11 cellular contexts compared by ENCODE assay signal in the genomic region with DNA sequence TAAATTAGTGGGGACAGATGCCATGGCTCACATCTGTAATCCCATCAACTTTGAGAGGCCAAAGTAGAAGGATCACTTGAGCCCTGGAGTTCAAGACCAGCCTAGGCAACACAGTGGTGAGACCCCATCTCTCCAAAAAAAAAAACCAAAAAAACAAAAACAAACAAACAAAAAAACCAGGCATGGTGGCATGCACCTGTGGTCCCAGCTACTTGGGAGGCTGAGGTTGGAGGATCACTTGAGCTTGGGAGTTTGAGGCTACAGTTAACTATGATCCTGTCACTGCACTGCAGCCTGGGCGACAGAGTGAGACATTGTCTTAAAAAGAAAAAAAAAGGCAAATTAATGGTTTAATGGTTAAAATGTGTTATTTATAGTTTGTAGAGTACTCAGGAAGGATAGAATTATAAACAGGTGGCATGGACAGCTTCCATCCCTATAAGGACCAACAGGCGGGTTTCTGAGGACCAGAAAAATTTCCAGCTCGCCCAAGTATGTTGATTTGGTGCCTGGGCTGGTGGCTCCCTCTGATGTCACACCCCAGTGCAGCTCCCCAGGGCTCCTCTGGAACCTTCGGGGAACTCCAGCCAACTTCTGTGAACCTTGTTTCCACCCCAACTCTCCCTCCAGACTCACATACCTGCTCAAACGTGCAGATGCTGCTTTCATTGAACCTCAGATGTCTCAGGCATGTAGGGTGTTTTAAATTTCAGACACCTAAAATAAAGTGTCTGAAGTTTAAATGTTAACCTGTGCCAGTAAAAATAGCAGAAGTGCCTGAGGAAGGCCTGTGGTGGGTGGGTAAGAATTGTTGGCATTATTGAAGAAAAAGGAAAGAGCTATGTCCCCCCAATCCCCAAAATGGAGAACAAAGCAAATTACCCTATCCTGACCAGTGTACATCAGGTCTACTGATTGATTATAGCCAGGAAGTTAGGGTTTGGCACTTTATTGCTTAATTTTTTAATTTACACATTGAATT.
DNase-seq lines count a peak whose midpoint lies in the region; ATAC-seq, FAIRE-seq and TF ChIP-seq lines count a peak whose summit lies in the region.
"Had no signal": no experiment of that assay in that cellular context is flagged by ENCODE, and none has a peak within 500 bp of the region (broad histone marks: within the 10 kb centered on the region; RNA-seq: fewer than 3 reads in every experiment).

No MANE protein-coding gene starts in this region.

- H3K27ac Mint-ChIP-seq in naive thymus-derived CD4-positive, alpha-beta T cell = peak overlapping the region in 1 of 9 donors; percentile 17

- no peak overlapping the region for H2AFZ ChIP-seq in OCI-LY3 (ENCODE audit: low read depth, low read length)

- ATAC-seq in naive thymus-derived CD4-positive, alpha-beta T cell = peak; percentile 45
- ATAC-seq in psoas muscle (no peak), aorta (ENCODE audit: low FRiP score) (no peak)

- POLR2A ChIA-PET in HEK293 (lab: Yijun Ruan, JAX) = no interaction called here
- POLR2A ChIA-PET in naive thymus-derived CD4-positive, alpha-beta T cell (lab: Charles Lee) = no interaction called here

- no peaks in the 10 kb centered on the region for H3K27me3 ChIP-seq in OCI-LY3 (ENCODE audit: low read depth, low read length)
- H3K27me3 ChIP-seq in naive thymus-derived CD4-positive, alpha-beta T cell (ENCODE audit: control insufficient read depth in 2 of 2, insufficient read depth in 2 of 2, low read length in 2 of 2) = no peaks in the 10 kb centered on the region
- no peaks in the 10 kb centered on the region for H3K27me3 ChIP-seq in psoas muscle (ENCODE audit: insufficient read depth in 3 of 3, low read length in 2 of 3)
- H3K27me3 ChIP-seq in thyroid gland = no peaks in the 10 kb centered on the region
- no peaks in the 10 kb centered on the region for H3K27me3 ChIP-seq in aorta (ENCODE audit: control insufficient read depth in 1 of 2, insufficient read depth in 2 of 2, low read length in 1 of 2)
- H3K27me3 ChIP-seq: brain microvascular endothelial cell had no signal

- peaks cover 8 to 45% (median 28%) of the 10 kb centered on the region in 5 donors for H3K27me3 Mint-ChIP-seq in naive thymus-derived CD4-positive, alpha-beta T cell

- TF ChIP-seq CTCF in HEK293 (tag by site-specific recombination; IDR thresholded peaks at IDR 0.05) (no peak), OCI-LY3 (IDR thresholded peaks at IDR 0.05; ENCODE audit: low read depth, low read length) (no peak), psoas muscle (IDR thresholded peaks at IDR 0.05) (no peak), thyroid gland (IDR thresholded peaks at IDR 0.05) (no peak), kidney (IDR thresholded peaks at IDR 0.05; ENCODE audit: borderline replicate concordance, extremely low read depth, insufficient read depth) (no peak)

- H3K9me3 Mint-ChIP-seq in naive thymus-derived CD4-positive, alpha-beta T cell = no peaks in the 10 kb centered on the region

- H3K4me2 ChIP-seq in OCI-LY3 (ENCODE audit: low read length) = 0 out of 2 replicates have a peak overlapping the region, but pooled peaks have one; percentile 5

- H3K4me3 ChIP-seq in HEK293 (ENCODE audit: low read depth, low read length) (no peak overlapping the region), OCI-LY3 (ENCODE audit: low read length) (no peak overlapping the region), psoas muscle (no peak overlapping the region), thyroid gland (replicated peaks in 1 of 3) (no peak overlapping the region), kidney (ENCODE audit: low read length in 2 of 2) (no peak overlapping the region), aorta (ENCODE audit: low read length in 2 of 2) (no peak overlapping the region)
- H3K4me3 ChIP-seq in naive thymus-derived CD4-positive, alpha-beta T cell (ENCODE audit: low read length) = no peak overlapping the region

- H3K36me3 Mint-ChIP-seq in naive thymus-derived CD4-positive, alpha-beta T cell = no peaks in the 10 kb centered on the region

- no peak overlapping the region for H3K4me3 Mint-ChIP-seq in naive thymus-derived CD4-positive, alpha-beta T cell

- 41 to 60% (median 46%) methylated on average over 5 of the region's 5 CpGs for WGBS in psoas muscle, 3 donors
- WGBS in thyroid gland, 2 donors = 83% methylated on average over 5 of the region's 5 CpGs
- WGBS in aorta, 2 donors = 36 to 38% methylated on average over 5 of the region's 5 CpGs

- H3K9ac ChIP-seq in OCI-LY3 (ENCODE audit: low read length) (no peak overlapping the region), kidney (ENCODE audit: low read length in 2 of 2) (peak overlapping the region in 1 of 2 donors; percentile 1)

- DNase-seq in naive thymus-derived CD4-positive, alpha-beta T cell = no peak
- DNase-seq in psoas muscle (no peak), thyroid gland (no peak), kidney (no peak), aorta (no peak)
- DNase-seq: brain microvascular endothelial cell, NCI-H1092 treated with DMSO at 0.1 percent for 48 hours had no signal

- H3K27ac ChIP-seq in HEK293 (ENCODE audit: extremely low read depth, low read depth, low read length) = no peak overlapping the region
- H3K27ac ChIP-seq in OCI-LY3 (ENCODE audit: low read length) = peak overlapping the region; percentile 40; the same call in 1 of the 2 replicates
- H3K27ac ChIP-seq in naive thymus-derived CD4-positive, alpha-beta T cell (ENCODE audit: low read depth, low read length) = no peak overlapping the region
- H3K27ac ChIP-seq in psoas muscle = no peak overlapping the region
- H3K27ac ChIP-seq in thyroid gland = no peak overlapping the region
- H3K27ac ChIP-seq in kidney (ENCODE audit: low read depth in 2 of 2, low read length in 2 of 2) = peak overlapping the region in 1 of 2 donors; percentile 42
- no peak overlapping the region for H3K27ac ChIP-seq in aorta (ENCODE audit: low read depth in 1 of 2, low read length in 2 of 2)

- peaks cover 0 to 16% (median 0%) of the 10 kb centered on the region in 7 donors for H3K4me1 Mint-ChIP-seq in naive thymus-derived CD4-positive, alpha-beta T cell

- peak; percentile 10 for TF ChIP-seq POLR2A in GM18526 (IDR thresholded peaks at IDR 0.05; ENCODE audit: extremely low read depth, insufficient read length)
- no peak for TF ChIP-seq POLR2A in thyroid gland (IDR thresholded peaks at IDR 0.05)

- H3K36me3 ChIP-seq in HEK293 (ENCODE audit: control insufficient read depth in 2 of 2, insufficient read depth in 1 of 2, low read length in 2 of 2) = no peaks in the 10 kb centered on the region
- no peaks in the 10 kb centered on the region for H3K36me3 ChIP-seq in OCI-LY3 (replicated peaks; ENCODE audit: low read depth, low read length)
- no peaks in the 10 kb centered on the region for H3K36me3 ChIP-seq in naive thymus-derived CD4-positive, alpha-beta T cell (ENCODE audit: control insufficient read depth in 2 of 3, insufficient read depth in 3 of 3, low read length in 3 of 3)
- H3K36me3 ChIP-seq in psoas muscle (ENCODE audit: insufficient read depth in 1 of 2, low read depth in 1 of 2) = no peaks in the 10 kb centered on the region
- no peaks in the 10 kb centered on the region for H3K36me3 ChIP-seq in thyroid gland
- H3K36me3 ChIP-seq in kidney (ENCODE audit: control insufficient read depth in 1 of 2, insufficient read depth in 2 of 2, low read length in 2 of 2) = no peaks in the 10 kb centered on the region
- no peaks in the 10 kb centered on the region for H3K36me3 ChIP-seq in aorta (ENCODE audit: control insufficient read depth in 1 of 2, insufficient read depth in 2 of 2, low read length in 1 of 2)

- no peaks in the 10 kb centered on the region for H3K79me2 ChIP-seq in OCI-LY3 (ENCODE audit: low read length)

- no peaks in the 10 kb centered on the region for H4K20me1 ChIP-seq in OCI-LY3 (ENCODE audit: insufficient read depth, low read length)

- intact Hi-C loops in naive thymus-derived CD4-positive, alpha-beta T cell (cut with micrococcal nuclease) = no loop called here
- intact Hi-C loops in psoas muscle (cut with DNase I) (no loop called here), thyroid gland (cut with DNase I) (no loop called here), kidney (cut with DNase I) (no loop called here), aorta (cut with DNase I) (no loop called here)

- H3K4me1 ChIP-seq in HEK293 (ENCODE audit: control insufficient read depth, insufficient read depth, low read length) (peaks cover 35% of the 10 kb centered on the region), OCI-LY3 (ENCODE audit: low read length) (peaks cover 14% of the 10 kb centered on the region), psoas muscle (peaks cover 69% of the 10 kb centered on the region), thyroid gland (peaks cover 7 to 34% of the 10 kb centered on the region in 2 donors), kidney (ENCODE audit: control insufficient read depth in 1 of 2, insufficient read depth in 1 of 2, low read depth in 1 of 2, low read length in 2 of 2) (peaks cover 10 to 32% of the 10 kb centered on the region in 2 donors), aorta (ENCODE audit: control insufficient read depth in 1 of 2, insufficient read depth in 2 of 2, low read length in 2 of 2) (peaks cover 5 to 15% of the 10 kb centered on the region in 2 donors)
- no peaks in the 10 kb centered on the region for H3K4me1 ChIP-seq in naive thymus-derived CD4-positive, alpha-beta T cell (ENCODE audit: control insufficient read depth in 2 of 2, insufficient read depth in 2 of 2, low read length in 2 of 2)

- FAIRE-seq in kidney (lab: Jason Lieb, UNC) = no peak
- FAIRE-seq: TTC549 had no signal

- CTCF ChIA-PET in HEK293 (lab: Yijun Ruan, JAX) = interaction anchor here (0.6 to 1.1 kb wide), 5 partner anchors 9 to 225 kb away, joined by 3 to 4 read pairs (median 3); no protein-coding TSS in a partner anchor
- CTCF ChIA-PET in naive thymus-derived CD4-positive, alpha-beta T cell (lab: Charles Lee) = no interaction called here

- H3K9me3 ChIP-seq in HEK293 (ENCODE audit: control insufficient read depth, insufficient read depth, low read depth, low read length) (no peaks in the 10 kb centered on the region), OCI-LY3 (ENCODE audit: insufficient read depth, low read length) (no peaks in the 10 kb centered on the region), psoas muscle (no peaks in the 10 kb centered on the region), thyroid gland (no peaks in the 10 kb centered on the region), kidney (ENCODE audit: control insufficient read depth in 1 of 2, low read length in 2 of 2) (no peaks in the 10 kb centered on the region), aorta (ENCODE audit: control insufficient read depth, low read length) (no peaks in the 10 kb centered on the region)
- no peaks in the 10 kb centered on the region for H3K9me3 ChIP-seq in naive thymus-derived CD4-positive, alpha-beta T cell (ENCODE audit: control insufficient read depth in 2 of 3, low read length in 3 of 3)
